Comparison of ENCODE assay signal across 21 cellular contexts in genomic region chr17:18197535-18198194, GRCh38. TPM values are rescaled to one million over a fixed set of nuclear protein-coding genes. Genes with fewer than 3 reads are reported as not detected.
A peak's percentile ranks its signal among the peaks of the same experiment; 100 is the strongest.
DNase-seq lines count a peak whose midpoint lies in the region; ATAC-seq, FAIRE-seq and TF ChIP-seq lines count a peak whose summit lies in the region.
"Had no signal": no experiment of that assay in that cellular context is flagged by ENCODE, and none has a peak within 500 bp of the region (broad histone marks: within the 10 kb centered on the region; RNA-seq: fewer than 3 reads in every experiment).

No MANE protein-coding gene starts in this region.

- CTCF ChIA-PET in activated CD4-positive, alpha-beta T cell treated with anti-CD3 and anti-CD28 coated beads for 36 hours (lab: Charles Lee), result interaction anchor here (0.6 to 3.5 kb wide), 6 partner anchors 10 to 50 kb away, joined by 3 to 23 read pairs (median 4); no protein-coding TSS in a partner anchor
- CTCF ChIA-PET in CD4-positive, alpha-beta T cell (lab: Charles Lee), result no interaction called here

- H3K4me3 ChIP-seq in pancreas (no peak overlapping the region), Karpas-422 (ENCODE audit: low read length) (no peak overlapping the region)
- H3K4me3 ChIP-seq: BLaER1 treated with 17β-estradiol and CSF1 and Interleukin-3, amounts not matched to agents 10 nM and 100 nM; GM12878; GM23338 had no signal

- intact Hi-C loops in activated CD4-positive, alpha-beta T cell treated with anti-CD3 and anti-CD28 coated beads for 36 hours (cut with DNase I, micrococcal nuclease), result no loop called here
- intact Hi-C loops in CD4-positive, alpha-beta T cell (cut with DNase I, micrococcal nuclease), result no loop called here
- intact Hi-C loops in pancreas (cut with DNase I), result no loop called here

- no peak for DNase-seq in activated CD4-positive, alpha-beta T cell treated with anti-CD3 and anti-CD28 coated beads for 36 hours
- DNase-seq in activated CD4-positive, alpha-beta T cell treated with anti-CD3 and anti-CD28 coated beads for 4 hours, result no peak
- DNase-seq in CD4-positive, alpha-beta T cell, result no peak
- DNase-seq in pancreas, result no peak
- no peak for DNase-seq in AG20443 (ENCODE audit: low spot score)
- DNase-seq in Karpas-422, result no peak
- DNase-seq: 8988T, Caco-2, DMS79, Kasumi-1, NCI-H1105 treated with DMSO at 0.1 percent for 48 hours, NCI-H187 treated with DMSO at 0.1 percent for 48 hours, NCI-H2171, NCI-H446 treated with DMSO at 0.1 percent for 48 hours, NCI-H82 had no signal

- no peaks in the 10 kb centered on the region for H3K9me3 Mint-ChIP-seq in activated CD4-positive, alpha-beta T cell treated with anti-CD3 and anti-CD28 coated beads for 36 hours (ENCODE audit: low read depth)
- no peaks in the 10 kb centered on the region for H3K9me3 Mint-ChIP-seq in CD4-positive, alpha-beta T cell
- H3K9me3 Mint-ChIP-seq in brain, result no peaks in the 10 kb centered on the region
- no peaks in the 10 kb centered on the region for H3K9me3 Mint-ChIP-seq in stimulated activated memory B cell treated with anti-CD40 and anti-IgM and Interleukin-4, amounts not matched to agents 10 μg/mL and 1 μg/mL and 100 μg/mL, for 72 hours
- H3K9me3 Mint-ChIP-seq: GM23338 had no signal

- H3K27ac Mint-ChIP-seq in activated CD4-positive, alpha-beta T cell treated with anti-CD3 and anti-CD28 coated beads for 36 hours, result peak overlapping the region; percentile 62
- H3K27ac Mint-ChIP-seq in CD4-positive, alpha-beta T cell, result peak overlapping the region; percentile 70
- H3K27ac Mint-ChIP-seq in brain, result peak overlapping the region in 4 of 5 experiments; percentile 11 to 68 (median 34)
- no peak overlapping the region for H3K27ac Mint-ChIP-seq in stimulated activated memory B cell treated with anti-CD40 and anti-IgM and Interleukin-4, amounts not matched to agents 10 μg/mL and 1 μg/mL and 100 μg/mL, for 72 hours
- H3K27ac Mint-ChIP-seq: GM23338 had no signal

- POLR2A ChIA-PET in activated CD4-positive, alpha-beta T cell treated with anti-CD3 and anti-CD28 coated beads for 36 hours (lab: Charles Lee), result interaction anchor here (0.9 kb wide), 1 partner anchor 116 kb away, joined by 4 read pairs; no protein-coding TSS in a partner anchor
- POLR2A ChIA-PET in CD4-positive, alpha-beta T cell (lab: Charles Lee), result interaction anchor here (0.6 to 4.7 kb wide), 2 partner anchors 14 to 16 kb away, joined by 3 to 17 read pairs; partner anchors contain the start of gene ALKBH5

- H3K36me3 Mint-ChIP-seq in activated CD4-positive, alpha-beta T cell treated with anti-CD3 and anti-CD28 coated beads for 36 hours (ENCODE audit: low read depth), result peaks cover 51% of the 10 kb centered on the region
- peaks cover 78% of the 10 kb centered on the region for H3K36me3 Mint-ChIP-seq in CD4-positive, alpha-beta T cell (ENCODE audit: low read depth)
- H3K36me3 Mint-ChIP-seq in brain, result peaks cover 93% of the 10 kb centered on the region
- peaks cover 52% of the 10 kb centered on the region for H3K36me3 Mint-ChIP-seq in stimulated activated memory B cell treated with anti-CD40 and anti-IgM and Interleukin-4, amounts not matched to agents 10 μg/mL and 1 μg/mL and 100 μg/mL, for 72 hours

- H3K9me3 ChIP-seq in CD4-positive, alpha-beta T cell (ENCODE audit: control insufficient read depth, low read length), result no peaks in the 10 kb centered on the region
- H3K9me3 ChIP-seq in pancreas (no peaks in the 10 kb centered on the region), Karpas-422 (ENCODE audit: low read length) (no peaks in the 10 kb centered on the region)
- H3K9me3 ChIP-seq: BLaER1 treated with 17β-estradiol and CSF1 and Interleukin-3, amounts not matched to agents 10 nM and 100 nM; Caco-2 had no signal

- peaks cover 85% of the 10 kb centered on the region for H3K79me2 ChIP-seq in Karpas-422 (ENCODE audit: low read length)

- H3K9me2 ChIP-seq in Karpas-422 (replicated peaks; ENCODE audit: insufficient read depth, low read length), result no peaks in the 10 kb centered on the region

- H2AFZ ChIP-seq in Karpas-422 (ENCODE audit: low read length), result no peak overlapping the region
- H2AFZ ChIP-seq: GM23338 had no signal

- no peak for FAIRE-seq in pancreas (lab: Jason Lieb, UNC)
- FAIRE-seq: GM12878 had no signal

- no peak for ATAC-seq in activated CD4-positive, alpha-beta T cell treated with anti-CD3 and anti-CD28 coated beads for 36 hours
- no peak for ATAC-seq in CD4-positive, alpha-beta T cell (ENCODE audit: poor library complexity)
- ATAC-seq in pancreas, result peak; percentile 20 to 63 (median 44)
- ATAC-seq in stimulated activated memory B cell treated with anti-CD40 and anti-IgM and Interleukin-4, amounts not matched to agents 10 μg/mL and 1 μg/mL and 100 μg/mL, for 72 hours, result no peak
- ATAC-seq: GM12878, GM23338, Panc1 had no signal

- H3K27ac ChIP-seq in CD4-positive, alpha-beta T cell (ENCODE audit: low read depth, low read length), result no peak overlapping the region
- H3K27ac ChIP-seq in pancreas, result no peak overlapping the region
- no peak overlapping the region for H3K27ac ChIP-seq in Karpas-422 (ENCODE audit: low read length)
- H3K27ac ChIP-seq: BLaER1 treated with 17β-estradiol and CSF1 and Interleukin-3, amounts not matched to agents 10 nM and 100 nM had no signal

- H3K36me3 ChIP-seq in pancreas (peaks cover 5 to 21% (median 10%) of the 10 kb centered on the region in 3 donors), Karpas-422 (ENCODE audit: insufficient read depth, low read length) (peaks cover 37% of the 10 kb centered on the region)

- H4K20me1 ChIP-seq in Karpas-422 (ENCODE audit: insufficient read depth, low read depth, low read length), result peaks cover 42% of the 10 kb centered on the region

- H3K4me2 ChIP-seq in Karpas-422 (ENCODE audit: low read depth, low read length, poor library complexity, severe bottlenecking), result no peak overlapping the region
- H3K4me2 ChIP-seq: BLaER1 treated with 17β-estradiol and CSF1 and Interleukin-3, amounts not matched to agents 10 nM and 100 nM; GM23338 had no signal

- TF ChIP-seq CTCF in CD4-positive, alpha-beta T cell (IDR thresholded peaks at IDR 0.05), result no peak
- no peak for TF ChIP-seq CTCF in brain (conservative IDR thresholded peaks at IDR 0.05)
- TF ChIP-seq CTCF in pancreas (IDR thresholded peaks at IDR 0.05), result no peak

- peaks cover 42% of the 10 kb centered on the region for H3K4me1 Mint-ChIP-seq in activated CD4-positive, alpha-beta T cell treated with anti-CD3 and anti-CD28 coated beads for 36 hours
- H3K4me1 Mint-ChIP-seq in CD4-positive, alpha-beta T cell (ENCODE audit: low read depth), result peaks cover 56% of the 10 kb centered on the region
- peaks cover 52% of the 10 kb centered on the region for H3K4me1 Mint-ChIP-seq in brain
- peaks cover 59% of the 10 kb centered on the region for H3K4me1 Mint-ChIP-seq in stimulated activated memory B cell treated with anti-CD40 and anti-IgM and Interleukin-4, amounts not matched to agents 10 μg/mL and 1 μg/mL and 100 μg/mL, for 72 hours
- H3K4me1 Mint-ChIP-seq: GM23338 had no signal

- H3K4me3 Mint-ChIP-seq in activated CD4-positive, alpha-beta T cell treated with anti-CD3 and anti-CD28 coated beads for 36 hours, result no peak overlapping the region
- H3K4me3 Mint-ChIP-seq in CD4-positive, alpha-beta T cell, result no peak overlapping the region
- no peak overlapping the region for H3K4me3 Mint-ChIP-seq in brain
- H3K4me3 Mint-ChIP-seq in stimulated activated memory B cell treated with anti-CD40 and anti-IgM and Interleukin-4, amounts not matched to agents 10 μg/mL and 1 μg/mL and 100 μg/mL, for 72 hours, result no peak overlapping the region
- H3K4me3 Mint-ChIP-seq: GM23338 had no signal

- H3K9ac ChIP-seq in Karpas-422 (ENCODE audit: low read length), result no peak overlapping the region
- H3K9ac ChIP-seq: BLaER1 treated with 17β-estradiol and CSF1 and Interleukin-3, amounts not matched to agents 10 nM and 100 nM had no signal

- no peaks in the 10 kb centered on the region for H3K4me1 ChIP-seq in pancreas
- H3K4me1 ChIP-seq in Karpas-422 (ENCODE audit: low read length), result no peaks in the 10 kb centered on the region
- H3K4me1 ChIP-seq: BLaER1 treated with 17β-estradiol and CSF1 and Interleukin-3, amounts not matched to agents 10 nM and 100 nM had no signal

- 58 to 65% methylated on average over 3 of the region's 3 CpGs for WGBS in pancreas, 2 donors

- no peaks in the 10 kb centered on the region for H3K27me3 ChIP-seq in CD4-positive, alpha-beta T cell (ENCODE audit: control insufficient read depth, insufficient read depth, low read length)
- no peaks in the 10 kb centered on the region for H3K27me3 ChIP-seq in pancreas
- H3K27me3 ChIP-seq in Karpas-422 (ENCODE audit: low read length), result no peaks in the 10 kb centered on the region
- H3K27me3 ChIP-seq: BLaER1 treated with 17β-estradiol and CSF1 and Interleukin-3, amounts not matched to agents 10 nM and 100 nM had no signal

- no peaks in the 10 kb centered on the region for H3K27me3 Mint-ChIP-seq in activated CD4-positive, alpha-beta T cell treated with anti-CD3 and anti-CD28 coated beads for 36 hours
- H3K27me3 Mint-ChIP-seq in CD4-positive, alpha-beta T cell, result no peaks in the 10 kb centered on the region
- no peaks in the 10 kb centered on the region for H3K27me3 Mint-ChIP-seq in brain
- no peaks in the 10 kb centered on the region for H3K27me3 Mint-ChIP-seq in stimulated activated memory B cell treated with anti-CD40 and anti-IgM and Interleukin-4, amounts not matched to agents 10 μg/mL and 1 μg/mL and 100 μg/mL, for 72 hours

RNA-seq across cellular contexts. Expression of gene ALKBH5, which starts 14.0 kb away (rescaled TPM):
- total RNA-seq in activated CD4-positive, alpha-beta T cell treated with anti-CD3 and anti-CD28 coated beads for 36 hours, result 100 to 1,000 TPM; 163 to 168 TPM
- total RNA-seq in CD4-positive, alpha-beta T cell, result 100 to 1,000 TPM; 117 to 119 TPM
- polyA plus RNA-seq in brain (ENCODE audit: insufficient read depth, low read depth, low replicate concordance) (99.8 TPM), pancreas (10 to 100 TPM; 14.2 to 30.5 TPM)
- 10 to 100 TPM; 32.6 to 49.6 (median 43.6) TPM for total RNA-seq in pancreas
- total RNA-seq in Karpas-422 (2014; rRNA removed; shearing (Covaris generic); ENCODE audit: low replicate concordance), result 124 and 145 TPM in 2 replicates

RNA-seq across cellular contexts. Expression of gene LLGL1, which starts 27.8 kb away (rescaled TPM):
- total RNA-seq in activated CD4-positive, alpha-beta T cell treated with anti-CD3 and anti-CD28 coated beads for 36 hours, result 10 to 100 TPM; 17.5 to 18.4 TPM
- total RNA-seq in CD4-positive, alpha-beta T cell, result 10 to 100 TPM; 10.8 to 11.6 TPM
- polyA plus RNA-seq in brain (ENCODE audit: insufficient read depth, low read depth, low replicate concordance), result 71.6 TPM
- total RNA-seq in pancreas, result 1 to 10 TPM; 3.4 to 8.4 (median 4.5) TPM
- 1 to 10 TPM; 6.3 to 7.3 TPM for polyA plus RNA-seq in pancreas
- 12.0 and 12.1 TPM in 2 replicates for total RNA-seq in Karpas-422 (2014; rRNA removed; shearing (Covaris generic); ENCODE audit: low replicate concordance)

Comparison
In these comparisons a context has a peak if more than half of its experiments do, and no peak if none do; other contexts are left out.
1. ATAC-seq: peak in pancreas (4 of 4); none in activated CD4-positive, alpha-beta T cell treated with anti-CD3 and anti-CD28 coated beads for 36 hours (single experiment), CD4-positive, alpha-beta T cell (single experiment) and stimulated activated memory B cell treated with anti-CD40 and anti-IgM and Interleukin-4, amounts not matched to agents 10 μg/mL and 1 μg/mL and 100 μg/mL, for 72 hours (single experiment).